Comparison of ENCODE assay signal across 1 cellular context in the genomic region with DNA sequence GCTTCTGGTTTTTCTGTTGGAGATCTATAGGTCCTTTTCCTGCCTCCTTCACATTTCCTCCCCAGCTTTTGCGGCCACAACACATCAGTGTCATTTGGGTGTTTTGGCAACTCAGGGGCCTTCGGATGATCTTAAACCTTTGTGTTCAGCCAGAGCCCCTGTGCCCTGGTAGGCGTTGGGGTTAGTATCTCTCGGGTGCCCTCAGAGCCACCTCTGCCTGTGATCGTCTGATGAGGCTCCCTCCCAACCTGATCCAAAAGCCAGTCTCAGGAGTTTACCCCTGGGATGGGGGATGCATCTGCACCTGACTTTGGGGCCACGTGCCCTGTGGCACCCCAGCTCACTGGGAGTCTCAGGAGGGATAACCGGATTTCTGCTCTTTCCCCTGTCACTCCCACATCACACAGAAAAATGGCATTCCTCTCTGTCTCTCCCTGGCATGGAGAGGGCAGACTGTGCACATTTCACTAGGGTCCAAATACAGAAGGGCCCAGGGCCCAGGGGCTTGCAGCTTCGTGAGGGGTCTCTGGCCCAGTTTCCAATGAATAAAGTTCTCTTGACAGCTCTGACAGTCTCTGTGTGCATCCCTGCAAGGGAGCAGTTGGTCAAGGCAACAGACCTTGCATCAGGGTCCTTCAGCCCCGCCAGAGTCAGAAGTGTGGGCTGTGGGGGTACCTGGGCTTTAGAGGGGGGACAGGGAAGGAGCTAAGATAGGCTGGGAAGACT.
TF ChIP-seq lines count a peak whose summit lies in the region.

No MANE protein-coding gene starts in this region.

TF ChIP-seq in IMR-90, 13 proteins besides CTCF, POLR2A, EP300 and RAD21:
- TF ChIP-seq SMC3 (IDR thresholded peaks at IDR 0.05; ENCODE audit: low read depth, low read length), result no peak
- TF ChIP-seq MXI1 (IDR thresholded peaks at IDR 0.05; ENCODE audit: borderline replicate concordance, low read depth, low read length), result no peak
- no peak for TF ChIP-seq MAFK (IDR thresholded peaks at IDR 0.05; ENCODE audit: low read depth, low read length)
- TF ChIP-seq, protein P1, sequence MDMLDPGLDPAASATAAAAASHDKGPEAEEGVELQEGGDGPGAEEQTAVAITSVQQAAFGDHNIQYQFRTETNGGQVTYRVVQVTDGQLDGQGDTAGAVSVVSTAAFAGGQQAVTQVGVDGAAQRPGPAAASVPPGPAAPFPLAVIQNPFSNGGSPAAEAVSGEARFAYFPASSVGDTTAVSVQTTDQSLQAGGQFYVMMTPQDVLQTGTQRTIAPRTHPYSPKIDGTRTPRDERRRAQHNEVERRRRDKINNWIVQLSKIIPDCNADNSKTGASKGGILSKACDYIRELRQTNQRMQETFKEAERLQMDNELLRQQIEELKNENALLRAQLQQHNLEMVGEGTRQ (IDR thresholded peaks at IDR 0.05; ENCODE audit: low read depth, low read length), result no peak
- no peak for TF ChIP-seq CEBPB (IDR thresholded peaks at IDR 0.05; ENCODE audit: low read depth, low read length)
- TF ChIP-seq NFE2L2 (IDR thresholded peaks at IDR 0.05; ENCODE audit: low read depth, low read length), result no peak
- no peak for TF ChIP-seq BHLHE40 (IDR thresholded peaks at IDR 0.05; ENCODE audit: low read depth, low read length)
- no peak for TF ChIP-seq RCOR1 (IDR thresholded peaks at IDR 0.05; ENCODE audit: insufficient replicate concordance, low read length)
TF ChIP-seq in IMR-90: peak in this region for 0.
